3 cellular contexts compared by ENCODE assay signal in genomic region chr1:155126494-155127104, GRCh38.
TF ChIP-seq lines count a peak whose summit lies in the region.

No MANE protein-coding gene starts in this region.

TF ChIP-seq in GM12891, 5 proteins besides CTCF, POLR2A, EP300 and RAD21:
- TF ChIP-seq SPI1 (IDR thresholded peaks at IDR 0.05; ENCODE audit: low read depth, low read length): no peak
- no peak for TF ChIP-seq TAF1 (IDR thresholded peaks at IDR 0.05; ENCODE audit: low read depth, low read length)
- TF ChIP-seq PAX5 (IDR thresholded peaks at IDR 0.05; ENCODE audit: insufficient read depth, low read length, severe bottlenecking): no peak
- TF ChIP-seq POLR2AphosphoS5 (IDR thresholded peaks at IDR 0.05; ENCODE audit: low read depth, low read length): no peak
- no peak for TF ChIP-seq POU2F2 (IDR thresholded peaks at IDR 0.05; ENCODE audit: low read depth, low read length)

TF ChIP-seq in SK-N-SH, 30 proteins besides CTCF, POLR2A, EP300 and RAD21:
- no peak for TF ChIP-seq MEF2A (IDR thresholded peaks at IDR 0.05; ENCODE audit: borderline replicate concordance, low read depth)
- TF ChIP-seq RCOR1 (IDR thresholded peaks at IDR 0.05; ENCODE audit: low read length): no peak
- no peak for TF ChIP-seq TAF1 (IDR thresholded peaks at IDR 0.05; ENCODE audit: borderline replicate concordance, low read depth, low read length)
- TF ChIP-seq ZBTB33 (IDR thresholded peaks at IDR 0.05; ENCODE audit: borderline replicate concordance, low read depth): no peak
- TF ChIP-seq GABPA (IDR thresholded peaks at IDR 0.05; ENCODE audit: low read depth): no peak
- no peak for TF ChIP-seq TEAD4 (IDR thresholded peaks at IDR 0.05; ENCODE audit: borderline replicate concordance, insufficient read depth)
- no peak for TF ChIP-seq SMC3 (IDR thresholded peaks at IDR 0.05; ENCODE audit: low read depth, low read length)
- no peak for TF ChIP-seq ELF1 (IDR thresholded peaks at IDR 0.05)
- TF ChIP-seq JUND (IDR thresholded peaks at IDR 0.05): no peak
- no peak for TF ChIP-seq IRF3 (IDR thresholded peaks at IDR 0.05; ENCODE audit: low read depth, low read length)
- TF ChIP-seq PBX3 (IDR thresholded peaks at IDR 0.05): no peak
- no peak for TF ChIP-seq FOXM1 (IDR thresholded peaks at IDR 0.05; ENCODE audit: low read depth)
- TF ChIP-seq CHD2 (IDR thresholded peaks at IDR 0.05; ENCODE audit: low read length, partially characterized antibody): no peak
- no peak for TF ChIP-seq MAX (IDR thresholded peaks at IDR 0.05; ENCODE audit: low read depth)

TF ChIP-seq in endothelial cell of umbilical vein, 7 proteins besides CTCF, POLR2A, EP300 and RAD21:
- TF ChIP-seq POLR2AphosphoS5 (IDR thresholded peaks at IDR 0.05; ENCODE audit: insufficient read depth, low read depth, low read length): no peak
- TF ChIP-seq GATA2 (IDR thresholded peaks at IDR 0.05; ENCODE audit: insufficient read depth, insufficient read length, low read depth, low read length): no peak
- TF ChIP-seq EZH2 (IDR thresholded peaks at IDR 0.05; ENCODE audit: borderline replicate concordance, low read depth, low read length, severe bottlenecking): no peak
- TF ChIP-seq MYC (IDR thresholded peaks at IDR 0.05; ENCODE audit: low read depth, low read length): no peak
